In genomic region chr1:66302184-66302742, GRCh38 we compare ENCODE assay signal across 24 cellular contexts.
DNase-seq lines count a peak whose midpoint lies in the region; ATAC-seq and TF ChIP-seq lines count a peak whose summit lies in the region.
"Had no signal": no experiment of that assay in that cellular context is flagged by ENCODE, and none has a peak within 500 bp of the region (broad histone marks: within the 10 kb centered on the region; RNA-seq: fewer than 3 reads in every experiment).

No MANE protein-coding gene starts in this region.

- H3K9me3 ChIP-seq in PC-9 (ENCODE audit: insufficient read depth, low read depth), result no peaks in the 10 kb centered on the region
- H3K9me3 ChIP-seq in vagina, result no peaks in the 10 kb centered on the region
- H3K9me3 ChIP-seq in H9 (ENCODE audit: control insufficient read depth, low read depth, low read length), result no peaks in the 10 kb centered on the region
- H3K9me3 ChIP-seq: ascending aorta, left lung, sigmoid colon, SJSA1, transverse colon had no signal

- H3K18ac ChIP-seq in H9 (ENCODE audit: insufficient read length, low read depth, low read length), result no peak overlapping the region

- no peak for ATAC-seq in stimulated activated naive CD8-positive, alpha-beta T cell treated with anti-CD3 and anti-CD28 coated beads, Interleukin-15, amount 100 ng/mL, for 72 hours
- no peak for ATAC-seq in memory B cell (ENCODE audit: low read depth)
- ATAC-seq: left lung; Panc1; stimulated activated naive CD8-positive, alpha-beta T cell treated with anti-CD3 and anti-CD28 coated beads, Interleukin-15, Interleukin-2, amounts not matched to agents 100 U/mL and 50 U/mL, for 24 hours had no signal

- H3K27me3 Mint-ChIP-seq in stimulated activated naive CD8-positive, alpha-beta T cell treated with anti-CD3 and anti-CD28 coated beads, Interleukin-15, Interleukin-2, amounts not matched to agents 100 ng/mL and 50 ng/mL, for 24 hours, result no peaks in the 10 kb centered on the region
- H3K27me3 Mint-ChIP-seq in stimulated activated naive CD8-positive, alpha-beta T cell treated with anti-CD3 and anti-CD28 coated beads, Interleukin-15, amount 100 ng/mL, for 72 hours, result no peaks in the 10 kb centered on the region
- no peaks in the 10 kb centered on the region for H3K27me3 Mint-ChIP-seq in memory B cell
- no peaks in the 10 kb centered on the region for H3K27me3 Mint-ChIP-seq in H9 (ENCODE audit: low read depth)

- no peak overlapping the region for H2BK12ac ChIP-seq in H9 (ENCODE audit: insufficient read length, low read depth, low read length)

- no peaks in the 10 kb centered on the region for H3F3A ChIP-seq in PC-9 (ENCODE audit: insufficient read depth, low read depth)

- H4K5ac ChIP-seq in H9 (ENCODE audit: insufficient read length, low read depth, low read length), result no peak overlapping the region

- peak overlapping the region; percentile 7 for H3K27ac Mint-ChIP-seq in stimulated activated naive CD8-positive, alpha-beta T cell treated with anti-CD3 and anti-CD28 coated beads, Interleukin-15, Interleukin-2, amounts not matched to agents 100 ng/mL and 50 ng/mL, for 24 hours
- no peak overlapping the region for H3K27ac Mint-ChIP-seq in stimulated activated naive CD8-positive, alpha-beta T cell treated with anti-CD3 and anti-CD28 coated beads, Interleukin-15, amount 100 ng/mL, for 72 hours
- H3K27ac Mint-ChIP-seq in memory B cell (peak overlapping the region; percentile 35), H9 (no peak overlapping the region)
- H3K27ac Mint-ChIP-seq: endodermal cell had no signal

- H2AK5ac ChIP-seq in H9 (ENCODE audit: insufficient read length, low read length), result no peak overlapping the region

- H3K14ac ChIP-seq in H9 (ENCODE audit: insufficient read depth, low read length), result no peak overlapping the region

- no peaks in the 10 kb centered on the region for H3K27me3 ChIP-seq in PC-9 (ENCODE audit: insufficient read depth, low read depth)
- no peaks in the 10 kb centered on the region for H3K27me3 ChIP-seq in vagina
- no peaks in the 10 kb centered on the region for H3K27me3 ChIP-seq in H9 (ENCODE audit: insufficient read depth, low read length)
- H3K27me3 ChIP-seq: ascending aorta, left lung, sigmoid colon, SJSA1, transverse colon had no signal

- intact Hi-C loops in PC-9 (cut with micrococcal nuclease; ENCODE audit: unreplicated experiment) (loop anchor here (2.0 kb wide), 1 partner anchor 39 kb away; no protein-coding TSS in a partner anchor), vagina (cut with DNase I) (no loop called here)

- H4K91ac ChIP-seq in H9 (ENCODE audit: insufficient read length, low read depth, low read length), result no peak overlapping the region

- no peak overlapping the region for H2BK120ac ChIP-seq in H9 (ENCODE audit: low read depth, low read length, poor library complexity, severe bottlenecking)

- no CpG with 5 or more reads among the region's 3 CpGs for WGBS in H9 (ENCODE audit: extremely low coverage, insufficient read length, low lambda C conversion rate)

- no peak for TF ChIP-seq CTCF in PC-9 (conservative IDR thresholded peaks at IDR 0.05)
- TF ChIP-seq CTCF in vagina (IDR thresholded peaks at IDR 0.05), result no peak
- TF ChIP-seq CTCF in H9 (conservative IDR thresholded peaks at IDR 0.05), result no peak

- H2BK20ac ChIP-seq in H9 (ENCODE audit: low read depth, low read length, poor library complexity, severe bottlenecking), result no peak overlapping the region

- TF ChIP-seq POLR2A in vagina (IDR thresholded peaks at IDR 0.05), result no peak

- DNase-seq in stimulated activated naive CD8-positive, alpha-beta T cell treated with anti-CD3 and anti-CD28 coated beads, Interleukin-15, amount 100 ng/mL, for 72 hours, result no peak
- DNase-seq in PC-9, result no peak
- no peak for DNase-seq in memory B cell (ENCODE audit: low spot score in 2 of 2)
- no peak for DNase-seq in vagina (ENCODE audit: extremely low spot score in 2 of 2)
- no peak for DNase-seq in H9
- DNase-seq in NCI-H2227 treated with DMSO at 0.1 percent for 48 hours (lab: John Stamatoyannopoulos, UW), result no peak
- no peak for DNase-seq in NCI-H1930 (lab: John Stamatoyannopoulos, UW)
- DNase-seq: activated CD4-positive, CD25-positive, alpha-beta regulatory T cell; activated gamma-delta T cell; endodermal cell; GOT3; head of caudate nucleus; left lung; NCI-H146; NCI-H774; sigmoid colon; stimulated activated CD4-positive, alpha-beta T cell treated with anti-CD3 and anti-CD28 coated beads, Interleukin-2, amount 100 ng/mL, for 24 hours; stimulated activated naive CD8-positive, alpha-beta T cell treated with anti-CD3 and anti-CD28 coated beads, Interleukin-15, Interleukin-2, amounts not matched to agents 100 U/mL and 50 U/mL, for 24 hours; T-helper 9 cell; transverse colon had no signal

- no peak overlapping the region for H3K27ac ChIP-seq in PC-9
- no peak overlapping the region for H3K27ac ChIP-seq in vagina
- no peak overlapping the region for H3K27ac ChIP-seq in H9 (ENCODE audit: insufficient read length, low read depth, low read length)
- H3K27ac ChIP-seq: ascending aorta had no signal

- no peaks in the 10 kb centered on the region for H3K79me1 ChIP-seq in H9 (ENCODE audit: insufficient read depth, low read depth, low read length, poor library complexity, severe bottlenecking)

- H2BK5ac ChIP-seq in H9 (ENCODE audit: insufficient read length, low read length), result no peak overlapping the region

- H3K4me3 ChIP-seq in PC-9 (no peak overlapping the region), vagina (no peak overlapping the region)
- H3K4me3 ChIP-seq: SJSA1, transverse colon had no signal

- H3K4me2 ChIP-seq in PC-9 (no peak overlapping the region), H9 (ENCODE audit: insufficient read depth, insufficient read length, low read length) (no peak overlapping the region)

- H3K36me3 Mint-ChIP-seq in stimulated activated naive CD8-positive, alpha-beta T cell treated with anti-CD3 and anti-CD28 coated beads, Interleukin-15, Interleukin-2, amounts not matched to agents 100 ng/mL and 50 ng/mL, for 24 hours (ENCODE audit: low read depth), result no peaks in the 10 kb centered on the region
- H3K36me3 Mint-ChIP-seq in memory B cell (no peaks in the 10 kb centered on the region), H9 (ENCODE audit: insufficient read depth in 1 of 3, low read depth in 3 of 3) (no peaks in the 10 kb centered on the region)

- H2AFZ ChIP-seq in PC-9 (peak overlapping the region; percentile 93; the same call in 1 of the 2 replicates), H9 (ENCODE audit: low read length) (no peak overlapping the region)

- no peaks in the 10 kb centered on the region for H3K36me3 ChIP-seq in PC-9 (ENCODE audit: low read depth)
- no peaks in the 10 kb centered on the region for H3K36me3 ChIP-seq in vagina
- H3K36me3 ChIP-seq: ascending aorta, left lung, sigmoid colon, SJSA1, transverse colon had no signal

- H3K9me3 Mint-ChIP-seq in stimulated activated naive CD8-positive, alpha-beta T cell treated with anti-CD3 and anti-CD28 coated beads, Interleukin-15, Interleukin-2, amounts not matched to agents 100 ng/mL and 50 ng/mL, for 24 hours, result no peaks in the 10 kb centered on the region
- H3K9me3 Mint-ChIP-seq in stimulated activated naive CD8-positive, alpha-beta T cell treated with anti-CD3 and anti-CD28 coated beads, Interleukin-15, amount 100 ng/mL, for 72 hours, result no peaks in the 10 kb centered on the region
- H3K9me3 Mint-ChIP-seq in memory B cell, result no peaks in the 10 kb centered on the region
- H3K9me3 Mint-ChIP-seq in H9, result no peaks in the 10 kb centered on the region
- H3K9me3 Mint-ChIP-seq: endodermal cell had no signal

- no peaks in the 10 kb centered on the region for H3K9me2 ChIP-seq in PC-9 (ENCODE audit: insufficient read depth)

- H3K23ac ChIP-seq in H9 (ENCODE audit: insufficient read length, low read depth, low read length), result no peak overlapping the region

- H2BK15ac ChIP-seq in H9 (ENCODE audit: low read depth, low read length), result no peak overlapping the region

- no TSS peak for BruUV-seq in PC-9 (replicated peaks; lab: Mats Ljungman, UMichigan)

- POLR2A ChIA-PET in PC-9 (lab: Charles Lee; ENCODE audit: unreplicated experiment), result interaction anchor here (0.6 kb wide), 1 partner anchor 35 kb away, joined by 3 read pairs; no protein-coding TSS in a partner anchor

- no peaks in the 10 kb centered on the region for H3K23me2 ChIP-seq in H9 (ENCODE audit: insufficient read length, low read depth, low read length, poor library complexity, severe bottlenecking)

- H4K20me1 ChIP-seq in PC-9 (ENCODE audit: insufficient read depth) (no peaks in the 10 kb centered on the region), H9 (ENCODE audit: control insufficient read depth, insufficient read depth, insufficient read length) (no peaks in the 10 kb centered on the region)

- CTCF ChIA-PET in PC-9 (lab: Charles Lee), result interaction anchor here (0.9 kb wide), 1 partner anchor 133 kb away, joined by 3 read pairs; no protein-coding TSS in a partner anchor

- H3K56ac ChIP-seq in H9 (ENCODE audit: insufficient read length, low read depth, low read length), result no peak overlapping the region

- H3K9ac ChIP-seq in H9 (ENCODE audit: extremely low read depth, insufficient read length, low read length), result no peak overlapping the region

- no peak overlapping the region for H3K4ac ChIP-seq in H9 (ENCODE audit: low read depth, low read length)

- no peak overlapping the region for H3K4me3 Mint-ChIP-seq in stimulated activated naive CD8-positive, alpha-beta T cell treated with anti-CD3 and anti-CD28 coated beads, Interleukin-15, Interleukin-2, amounts not matched to agents 100 ng/mL and 50 ng/mL, for 24 hours
- H3K4me3 Mint-ChIP-seq in stimulated activated naive CD8-positive, alpha-beta T cell treated with anti-CD3 and anti-CD28 coated beads, Interleukin-15, amount 100 ng/mL, for 72 hours, result peak overlapping the region in 1 of 2 donors; percentile 39
- H3K4me3 Mint-ChIP-seq in memory B cell (no peak overlapping the region), H9 (no peak overlapping the region)
- H3K4me3 Mint-ChIP-seq: endodermal cell had no signal

- peaks cover 36% of the 10 kb centered on the region for H3K4me1 Mint-ChIP-seq in stimulated activated naive CD8-positive, alpha-beta T cell treated with anti-CD3 and anti-CD28 coated beads, Interleukin-15, Interleukin-2, amounts not matched to agents 100 ng/mL and 50 ng/mL, for 24 hours (ENCODE audit: low read depth)
- peaks cover 39% of the 10 kb centered on the region for H3K4me1 Mint-ChIP-seq in stimulated activated naive CD8-positive, alpha-beta T cell treated with anti-CD3 and anti-CD28 coated beads, Interleukin-15, amount 100 ng/mL, for 72 hours
- peaks cover 11% of the 10 kb centered on the region for H3K4me1 Mint-ChIP-seq in memory B cell
- no peaks in the 10 kb centered on the region for H3K4me1 Mint-ChIP-seq in H9

- peaks cover 6% of the 10 kb centered on the region; the same call in 1 of the 2 replicates for H3K4me1 ChIP-seq in PC-9 (replicated peaks; ENCODE audit: insufficient read depth)
- H3K4me1 ChIP-seq in vagina, result peaks cover 20% of the 10 kb centered on the region
- no peaks in the 10 kb centered on the region for H3K4me1 ChIP-seq in H9 (ENCODE audit: insufficient read depth, low read length)
- H3K4me1 ChIP-seq: sigmoid colon had no signal

- no peak overlapping the region for H4K8ac ChIP-seq in H9 (replicated peaks; ENCODE audit: insufficient read length, low read depth, low read length)

- H3T11ph ChIP-seq in H9 (ENCODE audit: low read length), result no peak overlapping the region

- H3K79me2 ChIP-seq in PC-9 (ENCODE audit: low read depth), result no peaks in the 10 kb centered on the region
- no peaks in the 10 kb centered on the region for H3K79me2 ChIP-seq in H9 (ENCODE audit: insufficient read depth, low read length)

Comparison
In these comparisons a context has a peak if more than half of its experiments do, and no peak if none do; other contexts are left out.
1. H3K27ac Mint-ChIP-seq: peak in stimulated activated naive CD8-positive, alpha-beta T cell treated with anti-CD3 and anti-CD28 coated beads, Interleukin-15, Interleukin-2, amounts not matched to agents 100 ng/mL and 50 ng/mL, for 24 hours (single experiment) and memory B cell (single experiment); none in stimulated activated naive CD8-positive, alpha-beta T cell treated with anti-CD3 and anti-CD28 coated beads, Interleukin-15, amount 100 ng/mL, for 72 hours (0 of 2) and H9 (0 of 3).